Comparison of ENCODE assay signal across 19 cellular contexts in genomic region chr9:123923884-123924283, GRCh38. TPM values are rescaled to one million over a fixed set of nuclear protein-coding genes. Genes with fewer than 3 reads are reported as not detected.
DNase-seq lines count a peak whose midpoint lies in the region; ATAC-seq, FAIRE-seq and TF ChIP-seq lines count a peak whose summit lies in the region.
"Had no signal": no experiment of that assay in that cellular context is flagged by ENCODE, and none has a peak within 500 bp of the region (broad histone marks: within the 10 kb centered on the region; RNA-seq: fewer than 3 reads in every experiment).

No MANE protein-coding gene starts in this region.

- TF ChIP-seq CTCF in SK-N-SH (IDR thresholded peaks at IDR 0.05) (no peak), H1 (IDR thresholded peaks at IDR 0.05; ENCODE audit: control extremely low read depth in 1 of 3, insufficient read depth in 1 of 3, low read depth in 1 of 3, low read length in 3 of 3) (no peak)

- peaks cover 4% of the 10 kb centered on the region for H3K79me1 ChIP-seq in H1 (ENCODE audit: low read depth, low read length)

- H2BK12ac ChIP-seq in H1 (ENCODE audit: low read depth, low read length) = no peak overlapping the region

- H4K91ac ChIP-seq in H1 (replicated peaks; ENCODE audit: insufficient read length, low read length) = no peak overlapping the region

- H3F3A ChIP-seq in SK-N-SH (replicated peaks; ENCODE audit: insufficient read depth) = peaks cover 11% of the 10 kb centered on the region

- no peak for TF ChIP-seq POLR2A in H1 (IDR thresholded peaks at IDR 0.05; ENCODE audit: control extremely low read depth in 1 of 2, low read depth in 2 of 2, low read length in 2 of 2)

- H3K4me2 ChIP-seq in SK-N-SH = no peak overlapping the region
- H3K4me2 ChIP-seq in Karpas-422 (ENCODE audit: low read depth, low read length, poor library complexity, severe bottlenecking) = no peak overlapping the region
- H3K4me2 ChIP-seq in H1 (ENCODE audit: insufficient read depth in 1 of 2, low read depth in 2 of 2, low read length in 2 of 2) = no peak overlapping the region

- no peak overlapping the region for H3K9ac ChIP-seq in SK-N-SH
- H3K9ac ChIP-seq in Karpas-422 (ENCODE audit: low read length) = no peak overlapping the region
- H3K9ac ChIP-seq in H1 (replicated peaks in 1 of 4; ENCODE audit: extremely low read depth in 1 of 4, low read depth in 3 of 4, low read length in 3 of 4) = no peak overlapping the region

- H2BK20ac ChIP-seq in H1 (ENCODE audit: low read length) = no peak overlapping the region

- WGBS in SK-N-SH (ENCODE audit: low lambda C conversion rate) = 89% methylated on average over 3 of the region's 3 CpGs
- 94% methylated on average over 3 of the region's 3 CpGs; no CpG with 5 or more reads in 1 of the 2 experiments for WGBS in H1 (ENCODE audit: extremely low coverage in 1 of 2, insufficient coverage in 1 of 2, insufficient read length in 1 of 2, insufficient replicate concordance in 2 of 2, low coverage in 1 of 2, low lambda C conversion rate in 2 of 2, missing lambda C conversion rate in 1 of 2), 2 experiments

- H3K36me3 ChIP-seq in SK-N-SH (replicated peaks in 1 of 2; ENCODE audit: control insufficient read depth in 1 of 2, insufficient read depth in 2 of 2, low read length in 1 of 2) (no peaks in the 10 kb centered on the region), Karpas-422 (ENCODE audit: insufficient read depth, low read length) (peaks cover 5% of the 10 kb centered on the region), H1 (ENCODE audit: control insufficient read depth in 2 of 4, insufficient read depth in 4 of 4, low read length in 3 of 4) (no peaks in the 10 kb centered on the region; a peak in 1 of 8 replicates), H7 (replicated peaks; ENCODE audit: control insufficient read depth, insufficient read depth, low read length) (no peaks in the 10 kb centered on the region)

- H3K27ac ChIP-seq in SK-N-SH (ENCODE audit: low read depth in 2 of 2, low read length in 1 of 2) = no peak overlapping the region
- H3K27ac ChIP-seq in Karpas-422 (ENCODE audit: low read length) = no peak overlapping the region
- no peak overlapping the region for H3K27ac ChIP-seq in H1 (ENCODE audit: low read depth, low read length)

- H3K23ac ChIP-seq in H1 (ENCODE audit: insufficient read length) = no peak overlapping the region

- CTCF ChIA-PET in SK-N-SH (lab: Yijun Ruan, JAX) (no interaction called here), H1 (lab: Charles Lee; ENCODE audit: partially characterized antibody) (interaction anchor here (0.9 kb wide), 1 partner anchor 54 kb away, joined by 3 read pairs; no protein-coding TSS in a partner anchor)

- H3K9me2 ChIP-seq in SK-N-SH (no peaks in the 10 kb centered on the region), Karpas-422 (replicated peaks; ENCODE audit: insufficient read depth, low read length) (no peaks in the 10 kb centered on the region)

- H3K27me3 ChIP-seq in SK-N-SH (ENCODE audit: insufficient read depth) (no peaks in the 10 kb centered on the region), Karpas-422 (ENCODE audit: low read length) (no peaks in the 10 kb centered on the region), H1 (replicated peaks in 1 of 4; ENCODE audit: control insufficient read depth in 3 of 4, extremely low read depth in 1 of 4, insufficient read depth in 3 of 4, low read length in 3 of 4) (no peaks in the 10 kb centered on the region), H7 (ENCODE audit: control insufficient read depth, insufficient read depth, low read length) (no peaks in the 10 kb centered on the region)

- DNase-seq in SK-N-SH (no peak), Karpas-422 (peak; percentile 36), H1 (ENCODE audit: low read depth in 1 of 2, low spot score in 2 of 2) (no peak), H7 (no peak)
- DNase-seq: 8988T; ACHN; CD4-positive, alpha-beta T cell; DMS153; DMS79; GDM1; GOT3; KG1 had no signal

- H3K18ac ChIP-seq in H1 (ENCODE audit: extremely low read depth, low read length) = no peak overlapping the region

- no peak overlapping the region for H3K14ac ChIP-seq in H1 (ENCODE audit: insufficient read length)

- no peak for FAIRE-seq in H1 (lab: Jason Lieb, UNC)
- FAIRE-seq: GM12892, GM18507, HTR-8/SVneo had no signal

- no peak overlapping the region for H2BK5ac ChIP-seq in H1 (ENCODE audit: low read depth, low read length)

- H3K9me3 ChIP-seq in SK-N-SH (no peaks in the 10 kb centered on the region), Karpas-422 (ENCODE audit: low read length) (peaks cover 6% of the 10 kb centered on the region; the same call in 1 of the 2 replicates), H1 (ENCODE audit: insufficient read depth in 2 of 2, low read depth in 1 of 2, low read length in 1 of 2) (0 out of 4 replicates have a peak, but pooled peaks cover 0 to 4% of the 10 kb centered on the region in 2 experiments)

- H3K79me2 ChIP-seq in SK-N-SH (ENCODE audit: insufficient read depth) (peaks cover 33% of the 10 kb centered on the region), Karpas-422 (ENCODE audit: low read length) (peaks cover 96% of the 10 kb centered on the region), H1 (ENCODE audit: control insufficient read depth in 1 of 2, insufficient read depth in 2 of 2, low read length in 2 of 2) (peaks cover 5 to 77% of the 10 kb centered on the region in 2 experiments; a peak in 2 of 4 replicates)

- H2AK5ac ChIP-seq in H1 (ENCODE audit: low read depth, low read length) = no peak overlapping the region

- H2BK15ac ChIP-seq in H1 (ENCODE audit: low read length) = no peak overlapping the region

- H3K23me2 ChIP-seq in H1 (ENCODE audit: low read depth, low read length) = peaks cover under 1% of the 10 kb centered on the region; the same call in 1 of the 2 replicates

- no peak overlapping the region for H3K4ac ChIP-seq in H1 (replicated peaks; ENCODE audit: insufficient read length, low read depth, low read length)

- H2AFZ ChIP-seq in SK-N-SH (ENCODE audit: low read depth) (no peak overlapping the region), Karpas-422 (ENCODE audit: low read length) (no peak overlapping the region), H1 (ENCODE audit: low read length) (no peak overlapping the region)

- POLR2A ChIA-PET in SK-N-SH (lab: Yijun Ruan, JAX) (no interaction called here), H1 (lab: Charles Lee; ENCODE audit: partially characterized antibody) (no interaction called here)

- no peak overlapping the region for H2BK120ac ChIP-seq in H1 (replicated peaks; ENCODE audit: low read depth, low read length)

- TF ChIP-seq RAD21 in SK-N-SH (IDR thresholded peaks at IDR 0.05; ENCODE audit: low read length) = no peak
- TF ChIP-seq RAD21 in H1 (IDR thresholded peaks at IDR 0.05 in 1 of 2, conservative IDR thresholded peaks at IDR 0.05 in 1 of 2; ENCODE audit: low read depth in 2 of 2, low read length in 2 of 2) = no peak

- TF ChIP-seq EP300 in SK-N-SH (IDR thresholded peaks at IDR 0.05; ENCODE audit: borderline replicate concordance in 1 of 2, low read depth in 1 of 2, low read length in 1 of 2) (no peak), H1 (IDR thresholded peaks at IDR 0.05; ENCODE audit: borderline replicate concordance in 1 of 2, low read depth in 2 of 2, low read length in 2 of 2) (no peak)

- H3K4me1 ChIP-seq in SK-N-SH (ENCODE audit: control insufficient read depth in 1 of 2, insufficient read depth in 2 of 2, low read depth in 1 of 2, low read length in 1 of 2) = peaks cover 11 to 29% of the 10 kb centered on the region in 2 experiments; a peak in 3 of 4 replicates
- H3K4me1 ChIP-seq in Karpas-422 (ENCODE audit: low read length) = peaks cover 23% of the 10 kb centered on the region
- H3K4me1 ChIP-seq in H1 (replicated peaks in 1 of 4; ENCODE audit: control insufficient read depth in 3 of 4, insufficient read depth in 4 of 4, low read length in 3 of 4) = peaks cover 16 to 25% (median 23%) of the 10 kb centered on the region in 4 experiments; a peak in 6 of 7 replicates

- H4K20me1 ChIP-seq in SK-N-SH (ENCODE audit: insufficient read depth) (peaks cover 28% of the 10 kb centered on the region), Karpas-422 (ENCODE audit: insufficient read depth, low read depth, low read length) (no peaks in the 10 kb centered on the region), H1 (replicated peaks in 1 of 2; ENCODE audit: control insufficient read depth in 1 of 2, insufficient read depth in 2 of 2, low read length in 2 of 2) (peaks cover 6 to 7% of the 10 kb centered on the region in 2 experiments)

- H4K8ac ChIP-seq in H1 (ENCODE audit: extremely low read depth, insufficient read depth, low read length) = no peak overlapping the region

- H3K4me3 ChIP-seq in SK-N-SH (ENCODE audit: low read depth in 2 of 2, low read length in 1 of 2) (no peak overlapping the region), Karpas-422 (ENCODE audit: low read length) (no peak overlapping the region), H1 (ENCODE audit: extremely low read depth in 1 of 4, insufficient read depth in 2 of 4, low read depth in 3 of 4, low read length in 4 of 4) (no peak overlapping the region), H7 (ENCODE audit: insufficient read depth, low read depth, low read length) (no peak overlapping the region)
- H3K4me3 ChIP-seq: HAP-1 had no signal

- ATAC-seq in SK-N-SH treated with all-trans-retinoic acid at 6 μM for 48 hours = no peak
- ATAC-seq in HG03565 (IDR thresholded peaks at IDR 0.05; ENCODE audit: unreplicated experiment) = no peak
- no peak for ATAC-seq in HG02798 (IDR thresholded peaks at IDR 0.05; ENCODE audit: poor library complexity, unreplicated experiment)

- H4K5ac ChIP-seq in H1 (ENCODE audit: insufficient read length, low read depth, low read length) = no peak overlapping the region

- no peak overlapping the region for H3K56ac ChIP-seq in H1 (replicated peaks; ENCODE audit: insufficient read length, low read depth, low read length)

TF ChIP-seq in SK-N-SH treated with all-trans-retinoic acid at 6 μM for 48 hours, 23 proteins besides CTCF, POLR2A, EP300 and RAD21 (continues in another document):
- no peak for TF ChIP-seq CSDC2 (CRISPR knock-in tag; IDR thresholded peaks at IDR 0.05)

TF ChIP-seq in H1, 55 proteins besides CTCF, POLR2A, EP300 and RAD21 (continues in another document):
- TF ChIP-seq KDM1A (IDR thresholded peaks at IDR 0.05; ENCODE audit: borderline replicate concordance, low read length) = peak; percentile 51; the same call in 1 of the 2 replicates

RNA-seq across cellular contexts. Expression of gene DENND1A, which starts 6.0 kb away (rescaled TPM):
- polyA plus RNA-seq in SK-N-SH (2012; rRNA removed) (19.8 and 25.4 TPM in 2 replicates), H1 (2011; rRNA removed) (24.1 and 33.9 TPM in 2 replicates)
- 20.6 and 21.8 TPM in 2 replicates for polyA plus RNA-seq in SK-N-SH (2012; cell fraction: cytosol; rRNA removed)
- polyA plus RNA-seq in SK-N-SH (2012; cell fraction: nucleus; rRNA removed) = 26.3 and 29.5 TPM in 2 replicates
- 13.0 and 50.1 TPM in 2 replicates for total RNA-seq in Karpas-422 (2014; rRNA removed; shearing (Covaris generic); ENCODE audit: low replicate concordance)
- total RNA-seq in H1 (2021; fragmentation: NEBNext Ultra II Directional; extraction: Animal tissue kit (Norgen Biotek cat#: 25700)) = 26.2 and 26.4 TPM in 2 replicates
- polyA plus RNA-seq in H1 (2011; cell fraction: cytosol; rRNA removed) = 18.7 TPM
- polyA plus RNA-seq in H1 (2011; cell fraction: nucleus; rRNA removed) = 61.5 TPM
- 21.8 to 25.4 TPM (median 24.1 TPM) in 4 replicates for polyA plus RNA-seq in H1 (2012, experiment 1 of 2)
- polyA plus RNA-seq in H1 (2012, experiment 2 of 2) = 18.2 TPM
- polyA plus RNA-seq in H1 (2013, experiment 1 of 2) = 16.0 TPM
- 16.8 TPM for polyA plus RNA-seq in H1 (2013, experiment 2 of 2)
- 74.1 and 91.8 TPM in 2 replicates for polyA minus RNA-seq in H1 (2011; rRNA and poly(A)+ RNA removed)
- 30.5 TPM for polyA minus RNA-seq in H1 (2011; cell fraction: cytosol; rRNA and poly(A)+ RNA removed)
- polyA minus RNA-seq in H1 (2011; cell fraction: nucleus; rRNA and poly(A)+ RNA removed) = 81.2 TPM
- total RNA-seq in H7 (2014; rRNA removed; shearing (Covaris generic)) = 10.9 and 13.4 TPM in 2 replicates
